8 cellular contexts compared by ENCODE assay signal in genomic region chr10:75234683-75235374, GRCh38. TPM values are rescaled to one million over a fixed set of nuclear protein-coding genes. Genes with fewer than 3 reads are reported as not detected.
DNase-seq lines count a peak whose midpoint lies in the region; ATAC-seq and TF ChIP-seq lines count a peak whose summit lies in the region.

No MANE protein-coding gene starts in this region.

- intact Hi-C loops in colonic mucosa (cut with DNase I): loop anchor here (5.0 to 10.0 kb wide), 2 partner anchors 128 to 990 kb away; a partner anchor contains a TSS
- intact Hi-C loops in thyroid gland (cut with DNase I): loop anchor here (5.0 to 10.0 kb wide), 4 partner anchors 48 to 990 kb away; partner anchors contain the start of gene KAT6B

- peak; percentile 1 for ATAC-seq in GM18520 (IDR thresholded peaks at IDR 0.05; ENCODE audit: unreplicated experiment)
- ATAC-seq in HG02678 (IDR thresholded peaks at IDR 0.05; ENCODE audit: unreplicated experiment): peak; percentile 1
- peak; percentile 6 for ATAC-seq in lung (ENCODE audit: insufficient read depth, low FRiP score)

- WGBS in lung, 2 donors: 1% methylated on average over 51 to 62 of the region's 62 CpGs
- 5% methylated on average over 4 of the region's 62 CpGs; no CpG with 5 or more reads in 1 of the 2 donors for WGBS in thyroid gland, 2 donors

- TF ChIP-seq POLR2A in thyroid gland (IDR thresholded peaks at IDR 0.05): no peak

- POLR2A ChIA-PET in RWPE1 (lab: Yijun Ruan, JAX; ENCODE audit: low non-redundant PET): interaction anchor here (1.0 to 2.2 kb wide), 6 partner anchors 20 to 487 kb away, joined by 3 to 16 read pairs (median 4); partner anchors contain the start of gene VDAC2

- peaks cover 5% of the 10 kb centered on the region for H3K36me3 ChIP-seq in colonic mucosa
- H3K36me3 ChIP-seq in lung (ENCODE audit: control insufficient read depth in 2 of 2, insufficient read depth in 2 of 2, low read length in 2 of 2): peaks cover 12 to 15% of the 10 kb centered on the region in 2 donors
- peaks cover 0 to 20% of the 10 kb centered on the region in 2 donors for H3K36me3 ChIP-seq in thyroid gland

- no peak for DNase-seq in RWPE1 (ENCODE audit: low spot score)
- no peak for DNase-seq in colonic mucosa
- DNase-seq in lung (ENCODE audit: low spot score): no peak
- DNase-seq in thyroid gland: peak; percentile 52 to 63
- no peak for DNase-seq in 8988T
- no peak for DNase-seq in NCI-H524 treated with DMSO at 0.1 percent for 48 hours (lab: John Stamatoyannopoulos, UW)

- H3K4me3 ChIP-seq in colonic mucosa (peak overlapping the region; percentile 78), lung (peak overlapping the region; percentile 73), thyroid gland (replicated peaks in 1 of 3) (peak overlapping the region; percentile 62 to 86 (median 73))

- H3K27me3 ChIP-seq in colonic mucosa (no peaks in the 10 kb centered on the region), lung (ENCODE audit: control insufficient read depth, insufficient read depth) (no peaks in the 10 kb centered on the region), thyroid gland (no peaks in the 10 kb centered on the region)

- H3K9me3 ChIP-seq in colonic mucosa: no peaks in the 10 kb centered on the region
- H3K9me3 ChIP-seq in lung (ENCODE audit: control insufficient read depth in 2 of 2, insufficient read depth in 1 of 2, low read length in 1 of 2): no peaks in the 10 kb centered on the region
- H3K9me3 ChIP-seq in thyroid gland: no peaks in the 10 kb centered on the region

- CTCF ChIA-PET in RWPE1 (lab: Yijun Ruan, JAX): interaction anchor here (0.7 to 1.3 kb wide), 10 partner anchors 9 to 804 kb away, joined by 3 to 5 read pairs (median 4); partner anchors contain the start of gene SAMD8

- H3K9ac ChIP-seq in colonic mucosa (ENCODE audit: low read depth in 2 of 2, low read length in 2 of 2): peak overlapping the region; percentile 72 to 79

- H3K4me1 ChIP-seq in colonic mucosa (no peaks in the 10 kb centered on the region), lung (ENCODE audit: control insufficient read depth in 2 of 2, insufficient read depth in 2 of 2, low read length in 2 of 2) (peaks cover 0 to 4% of the 10 kb centered on the region in 2 donors), thyroid gland (peaks cover 14 to 17% of the 10 kb centered on the region in 2 donors)

- H3K27ac ChIP-seq in RWPE1 (peak overlapping the region; percentile 97), colonic mucosa (peak overlapping the region; percentile 90), lung (ENCODE audit: low read depth in 1 of 2, low read length in 1 of 2) (peak overlapping the region; percentile 86 to 88), thyroid gland (peak overlapping the region; percentile 68 to 74 (median 72))

- no peak; the same call in 1 of the 2 replicates for TF ChIP-seq CTCF in RWPE1 (conservative IDR thresholded peaks at IDR 0.05; ENCODE audit: low read depth)
- no peak for TF ChIP-seq CTCF in colonic mucosa (IDR thresholded peaks at IDR 0.05)
- TF ChIP-seq CTCF in lung (IDR thresholded peaks at IDR 0.05; ENCODE audit: control extremely low read depth, extremely low read depth): no peak
- no peak for TF ChIP-seq CTCF in thyroid gland (IDR thresholded peaks at IDR 0.05)

RNA-seq across cellular contexts. Expression of gene COMTD1, which starts 0.9 kb away (rescaled TPM):
- total RNA-seq in colonic mucosa (100 to 1,000 TPM in 1 of 2 donors, 10 to 100 TPM in 1; 62.6 to 117 TPM), lung (10 to 100 TPM in 1 of 2 donors, 1 to 10 TPM in 1; 4.6 to 31.2 TPM), thyroid gland (10 to 100 TPM; 43.4 to 74.0 (median 68.7) TPM)
- polyA plus RNA-seq in lung: 10 to 100 TPM; 27.6 to 64.1 TPM

RNA-seq across cellular contexts. Expression of gene VDAC2, which starts 24.2 kb away (rescaled TPM):
- 100 to 1,000 TPM; 314 to 430 TPM for total RNA-seq in colonic mucosa
- total RNA-seq in lung: 100 to 1,000 TPM in 1 of 2 donors, 10 to 100 TPM in 1; 96.2 to 121 TPM
- polyA plus RNA-seq in lung: 100 to 1,000 TPM in 1 of 2 donors, 10 to 100 TPM in 1; 94.5 to 109 TPM
- total RNA-seq in thyroid gland: 100 to 1,000 TPM; 113 to 144 (median 122) TPM

Comparison
In these comparisons a context has a peak if more than half of its experiments do, and no peak if none do; other contexts are left out.
1. DNase-seq: peak in thyroid gland (2 of 2); none in RWPE1 (single experiment), colonic mucosa (single experiment), lung (single experiment), 8988T (single experiment) and NCI-H524 treated with DMSO at 0.1 percent for 48 hours (single experiment).
2. Peak in every context shown above with its lines, with median percentiles within 50 percentile points of each other: ATAC-seq, H3K27ac ChIP-seq and H3K4me3 ChIP-seq.